Comparison of ENCODE assay signal across 10 cellular contexts in genomic region chr12:109281452-109281851, GRCh38. TPM values are rescaled to one million over a fixed set of nuclear protein-coding genes. Genes with fewer than 3 reads are reported as not detected.
"Had no signal": no experiment of that assay in that cellular context is flagged by ENCODE, and none has a peak within 500 bp of the region (broad histone marks: within the 10 kb centered on the region; RNA-seq: fewer than 3 reads in every experiment).

No MANE protein-coding gene starts in this region.

- H2AFZ ChIP-seq: GM23338 had no signal

- H3K27ac ChIP-seq: KMS-11 had no signal

- H3K4me3 ChIP-seq: GM23338 had no signal

- H3K9ac ChIP-seq: KMS-11 had no signal

- DNase-seq: H7, HCEC 1CT, Karpas-422, KBM-7 had no signal

- ATAC-seq: GM23338 had no signal

- FAIRE-seq: HTR-8/SVneo had no signal

- H3K4me2 ChIP-seq: GM23338, KMS-11 had no signal

RNA-seq across cellular contexts. Expression of gene FOXN4, which starts 27.6 kb away (rescaled TPM):
- total RNA-seq: H4, HT-29 had no signal
- polyA plus RNA-seq: IgD-negative memory B cell had no signal
